Comparison of ENCODE assay signal across 1 cellular context in the genomic region with DNA sequence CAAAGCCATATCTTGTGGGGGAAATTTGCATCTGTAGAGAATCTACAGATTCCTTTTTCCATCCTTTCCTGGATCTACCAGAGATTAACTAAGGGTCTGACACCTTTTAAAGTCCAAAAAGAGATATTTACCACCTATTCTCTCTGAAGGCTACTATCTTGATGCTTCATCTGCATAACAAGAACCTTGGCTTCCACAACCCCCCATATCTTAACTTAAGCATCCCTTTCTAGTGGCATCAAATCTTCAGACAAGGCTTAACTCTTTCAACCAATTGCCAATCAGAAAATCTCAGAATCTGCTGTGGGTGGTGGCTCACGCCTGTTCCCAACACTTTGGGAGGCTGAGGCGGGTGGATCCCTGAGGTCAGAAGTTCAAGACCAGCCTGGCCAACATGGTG.
TF ChIP-seq lines count a peak whose summit lies in the region.

No MANE protein-coding gene starts in this region.

TF ChIP-seq in WTC11, 78 proteins besides CTCF, POLR2A, EP300 and RAD21 (continued from another document):
- TF ChIP-seq, protein P1, sequence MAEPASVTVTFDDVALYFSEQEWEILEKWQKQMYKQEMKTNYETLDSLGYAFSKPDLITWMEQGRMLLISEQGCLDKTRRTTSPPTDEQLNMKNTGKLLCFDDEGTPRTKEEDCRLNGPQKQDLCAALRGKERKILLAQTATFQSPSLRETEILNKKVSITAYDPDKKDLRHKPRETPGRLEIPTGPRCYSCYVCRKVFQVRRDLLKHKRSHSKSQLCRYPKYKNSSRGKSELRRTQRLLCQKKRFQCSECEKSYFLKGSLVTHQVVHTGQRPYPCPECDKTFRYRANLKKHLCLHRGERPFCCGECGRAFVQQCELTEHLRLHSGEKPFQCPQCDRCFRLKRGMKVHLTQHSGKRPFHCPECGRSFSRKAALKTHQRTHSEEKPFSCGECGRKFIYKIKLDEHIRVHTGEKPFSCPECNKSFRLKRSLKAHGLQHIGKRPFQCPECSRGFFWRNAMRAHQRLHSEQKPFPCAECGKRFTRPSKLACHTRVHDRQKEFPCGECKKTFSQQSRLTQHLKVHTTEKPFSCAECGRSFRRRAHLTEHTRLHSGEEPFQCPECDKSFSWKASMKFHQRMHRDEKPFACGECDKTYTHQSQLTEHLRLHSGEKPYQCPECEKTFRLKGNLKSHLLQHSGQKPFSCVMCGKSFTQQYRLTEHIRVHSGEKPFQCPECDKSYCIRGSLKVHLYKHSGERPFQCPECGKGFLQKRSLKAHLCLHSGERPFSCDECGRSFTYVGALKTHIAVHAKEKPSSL (CRISPR knock-in tag; conservative IDR thresholded peaks at IDR 0.05): no peak
- TF ChIP-seq ATF1 (CRISPR knock-in tag; IDR thresholded peaks at IDR 0.05) (no peak), TP53 (CRISPR knock-in tag; IDR thresholded peaks at IDR 0.05) (no peak), EMX1 (CRISPR knock-in tag; IDR thresholded peaks at IDR 0.05) (no peak)
- TF ChIP-seq, protein P2, sequence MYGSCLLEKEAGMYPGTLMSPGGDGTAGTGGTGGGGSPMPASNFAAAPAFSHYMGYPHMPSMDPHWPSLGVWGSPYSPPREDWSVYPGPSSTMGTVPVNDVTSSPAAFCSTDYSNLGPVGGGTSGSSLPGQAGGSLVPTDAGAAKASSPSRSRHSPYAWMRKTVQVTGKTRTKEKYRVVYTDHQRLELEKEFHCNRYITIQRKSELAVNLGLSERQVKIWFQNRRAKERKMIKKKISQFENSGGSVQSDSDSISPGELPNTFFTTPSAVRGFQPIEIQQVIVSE (CRISPR knock-in tag; IDR thresholded peaks at IDR 0.05; ENCODE audit: borderline replicate concordance): no peak
- TF ChIP-seq, protein P3, sequence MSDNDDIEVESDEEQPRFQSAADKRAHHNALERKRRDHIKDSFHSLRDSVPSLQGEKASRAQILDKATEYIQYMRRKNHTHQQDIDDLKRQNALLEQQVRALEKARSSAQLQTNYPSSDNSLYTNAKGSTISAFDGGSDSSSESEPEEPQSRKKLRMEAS (CRISPR knock-in tag; IDR thresholded peaks at IDR 0.05): no peak
- TF ChIP-seq, protein P4, sequence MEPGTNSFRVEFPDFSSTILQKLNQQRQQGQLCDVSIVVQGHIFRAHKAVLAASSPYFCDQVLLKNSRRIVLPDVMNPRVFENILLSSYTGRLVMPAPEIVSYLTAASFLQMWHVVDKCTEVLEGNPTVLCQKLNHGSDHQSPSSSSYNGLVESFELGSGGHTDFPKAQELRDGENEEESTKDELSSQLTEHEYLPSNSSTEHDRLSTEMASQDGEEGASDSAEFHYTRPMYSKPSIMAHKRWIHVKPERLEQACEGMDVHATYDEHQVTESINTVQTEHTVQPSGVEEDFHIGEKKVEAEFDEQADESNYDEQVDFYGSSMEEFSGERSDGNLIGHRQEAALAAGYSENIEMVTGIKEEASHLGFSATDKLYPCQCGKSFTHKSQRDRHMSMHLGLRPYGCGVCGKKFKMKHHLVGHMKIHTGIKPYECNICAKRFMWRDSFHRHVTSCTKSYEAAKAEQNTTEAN (CRISPR knock-in tag; IDR thresholded peaks at IDR 0.05): no peak
TF ChIP-seq in WTC11: peak in this region for 0.
